16 cellular contexts compared by ENCODE assay signal in genomic region chr18:40984856-40985255, GRCh38.
DNase-seq lines count a peak whose midpoint lies in the region; ATAC-seq and TF ChIP-seq lines count a peak whose summit lies in the region.
"Had no signal": no experiment of that assay in that cellular context is flagged by ENCODE, and none has a peak within 500 bp of the region (broad histone marks: within the 10 kb centered on the region; RNA-seq: fewer than 3 reads in every experiment).

No MANE protein-coding gene starts in this region.

- TF ChIP-seq CTCF in RWPE1 (conservative IDR thresholded peaks at IDR 0.05; ENCODE audit: low read depth) (no peak), cardiac fibroblast (IDR thresholded peaks at IDR 0.05; ENCODE audit: low read depth, low read length) (no peak), omental fat pad (IDR thresholded peaks at IDR 0.05) (no peak)

- DNase-seq in ELR (ENCODE audit: low read depth) = peak; percentile 46
- DNase-seq in RWPE1 (ENCODE audit: low spot score) = peak; percentile 3
- peak; percentile 64 to 85 for DNase-seq in cardiac fibroblast (ENCODE audit: low read depth in 2 of 2)
- peak; percentile 27 for DNase-seq in glomerular endothelial cell (ENCODE audit: extremely low read depth, low read depth, low spot score)
- no peak for DNase-seq in stimulated activated CD4-positive, alpha-beta T cell treated with anti-CD3 and anti-CD28 coated beads, Interleukin-4, amount 100 ng/mL, for 4 hours
- DNase-seq in NCI-H146 treated with DMSO at 0.1 percent for 48 hours (lab: John Stamatoyannopoulos, UW; ENCODE audit: unreplicated experiment) = no peak
- no peak for DNase-seq in omental fat pad (ENCODE audit: low spot score)
- DNase-seq: COR-L47, HCEC 1CT, NCI-H1436 treated with DMSO at 0.1 percent for 48 hours, NCI-H2081 treated with DMSO at 0.1 percent for 48 hours, NCI-H226, NCI-H526 treated with DMSO at 0.1 percent for 48 hours, PC-3, Right ventricle myocardium superior had no signal

- CTCF ChIA-PET in RWPE1 (lab: Yijun Ruan, JAX) = no interaction called here

- H3K4me3 ChIP-seq in cardiac fibroblast (replicated peaks in 1 of 2; ENCODE audit: low read depth in 2 of 2, low read length in 2 of 2) = no peak overlapping the region

- H3K27ac ChIP-seq in RWPE1 = no peak overlapping the region

- POLR2A ChIA-PET in RWPE1 (lab: Yijun Ruan, JAX; ENCODE audit: low non-redundant PET) = no interaction called here

- ATAC-seq in HG03175 (IDR thresholded peaks at IDR 0.05; ENCODE audit: unreplicated experiment) (no peak), omental fat pad (ENCODE audit: low FRiP score) (no peak)
- ATAC-seq: PC-3 had no signal

Comparison
In these comparisons a context has a peak if more than half of its experiments do, and no peak if none do; other contexts are left out.
1. DNase-seq: peak in ELR (single experiment), RWPE1 (single experiment), cardiac fibroblast (2 of 2) and glomerular endothelial cell (single experiment); none in stimulated activated CD4-positive, alpha-beta T cell treated with anti-CD3 and anti-CD28 coated beads, Interleukin-4, amount 100 ng/mL, for 4 hours (0 of 2), NCI-H146 treated with DMSO at 0.1 percent for 48 hours (single experiment) and omental fat pad (single experiment).